Comparison of ENCODE assay signal across 28 cellular contexts in genomic region chr7:75533926-75534325, GRCh38. TPM values are rescaled to one million over a fixed set of nuclear protein-coding genes. Genes with fewer than 3 reads are reported as not detected.
"Had no signal": no experiment of that assay in that cellular context is flagged by ENCODE, and none has a peak within 500 bp of the region (broad histone marks: within the 10 kb centered on the region; RNA-seq: fewer than 3 reads in every experiment).

No MANE protein-coding gene starts in this region.

- H3K9me3 ChIP-seq: esophagus muscularis mucosa, heart left ventricle, right lobe of liver, tibial artery had no signal

- H3K4me1 Mint-ChIP-seq: activated naive CD4-positive, alpha-beta T cell treated with anti-CD3 and anti-CD28 coated beads, Interleukin-2, amount 50 U/mL, for 24 hours; activated naive CD8-positive, alpha-beta T cell treated with anti-CD3 and anti-CD28 coated beads, Interleukin-2, amount 50 U/mL, for 24 hours; natural killer cell; stimulated activated naive CD8-positive, alpha-beta T cell treated with anti-CD3 and anti-CD28 coated beads, Interleukin-15, amount 100 ng/mL, for 72 hours had no signal

- ATAC-seq: activated naive CD8-positive, alpha-beta T cell treated with anti-CD3 and anti-CD28 coated beads, Interleukin-2, amount 50 U/mL, for 24 hours; foreskin keratinocyte; heart left ventricle; natural killer cell; right lobe of liver; stimulated activated naive CD8-positive, alpha-beta T cell treated with anti-CD3 and anti-CD28 coated beads, Interleukin-15, amount 100 ng/mL, for 72 hours had no signal

- H3K36me3 ChIP-seq: neural progenitor cell had no signal

- H3K27me3 Mint-ChIP-seq: activated CD4-positive, alpha-beta memory T cell treated with anti-CD3 and anti-CD28 coated beads, Interleukin-2, amount 10 ng/mL, durations not matched to agents 7 days and 5 days; activated naive CD4-positive, alpha-beta T cell treated with anti-CD3 and anti-CD28 coated beads, Interleukin-2, amount 50 U/mL, for 24 hours; activated naive CD8-positive, alpha-beta T cell treated with anti-CD3 and anti-CD28 coated beads, Interleukin-2, amount 50 U/mL, for 24 hours; stimulated activated naive CD8-positive, alpha-beta T cell treated with anti-CD3 and anti-CD28 coated beads, Interleukin-15, amount 100 ng/mL, for 72 hours had no signal

- H3K4me3 Mint-ChIP-seq: activated CD4-positive, alpha-beta memory T cell treated with anti-CD3 and anti-CD28 coated beads, Interleukin-2, amount 10 ng/mL, durations not matched to agents 7 days and 5 days; activated CD4-positive, alpha-beta T cell treated with anti-CD3 and anti-CD28 coated beads, Interleukin-2, amount 10 ng/mL, durations not matched to agents 7 days and 5 days; activated naive CD4-positive, alpha-beta T cell treated with anti-CD3 and anti-CD28 coated beads, Interleukin-2, amount 50 U/mL, for 24 hours; activated naive CD8-positive, alpha-beta T cell treated with anti-CD3 and anti-CD28 coated beads, Interleukin-2, amount 50 U/mL, for 24 hours; natural killer cell; neural progenitor cell; stimulated activated effector memory CD8-positive, alpha-beta T cell treated with anti-CD3 and anti-CD28 coated beads, Interleukin-12 subunit alpha, Interleukin-12 subunit beta, amount 100 ng/mL, for 72 hours; stimulated activated naive CD8-positive, alpha-beta T cell treated with anti-CD3 and anti-CD28 coated beads, Interleukin-15, amount 100 ng/mL, for 72 hours; T-helper 1 cell treated with Interleukin-12 subunit alpha and Interleukin-12 subunit beta and Interleukin-4 antibody, amounts not matched to agents 30 μg/mL and 1 μg/mL, for 36 hours had no signal

- H3K4me1 ChIP-seq: esophagus muscularis mucosa, foreskin keratinocyte, neural progenitor cell, right lobe of liver, tibial artery had no signal

- H3K4me3 ChIP-seq: esophagus muscularis mucosa, heart left ventricle, lung, neural progenitor cell, right lobe of liver, tibial artery had no signal

- H3K27ac Mint-ChIP-seq: activated CD4-positive, alpha-beta T cell treated with anti-CD3 and anti-CD28 coated beads, Interleukin-2, amount 10 ng/mL, durations not matched to agents 7 days and 5 days; activated naive CD4-positive, alpha-beta T cell treated with anti-CD3 and anti-CD28 coated beads, Interleukin-2, amount 50 U/mL, for 24 hours; activated naive CD8-positive, alpha-beta T cell treated with anti-CD3 and anti-CD28 coated beads, Interleukin-2, amount 50 U/mL, for 24 hours; natural killer cell; neural progenitor cell; stimulated activated naive CD8-positive, alpha-beta T cell treated with anti-CD3 and anti-CD28 coated beads, Interleukin-15, amount 100 ng/mL, for 72 hours; T-helper 1 cell treated with Interleukin-12 subunit alpha and Interleukin-12 subunit beta and Interleukin-4 antibody, amounts not matched to agents 30 μg/mL and 1 μg/mL, for 36 hours had no signal

- H3K9me3 Mint-ChIP-seq: activated CD4-positive, alpha-beta memory T cell treated with anti-CD3 and anti-CD28 coated beads, Interleukin-2, amount 10 ng/mL, durations not matched to agents 7 days and 5 days; activated CD4-positive, alpha-beta T cell treated with anti-CD3 and anti-CD28 coated beads, Interleukin-2, amount 10 ng/mL, durations not matched to agents 7 days and 5 days; activated naive CD4-positive, alpha-beta T cell treated with anti-CD3 and anti-CD28 coated beads, Interleukin-2, amount 50 U/mL, for 24 hours; activated naive CD8-positive, alpha-beta T cell treated with anti-CD3 and anti-CD28 coated beads, Interleukin-2, amount 50 U/mL, for 24 hours; natural killer cell; neural progenitor cell; stimulated activated effector memory CD8-positive, alpha-beta T cell treated with anti-CD3 and anti-CD28 coated beads, Interleukin-12 subunit alpha, Interleukin-12 subunit beta, amount 100 ng/mL, for 72 hours; stimulated activated naive CD8-positive, alpha-beta T cell treated with anti-CD3 and anti-CD28 coated beads, Interleukin-15, amount 100 ng/mL, for 72 hours; T-helper 1 cell treated with Interleukin-12 subunit alpha and Interleukin-12 subunit beta and Interleukin-4 antibody, amounts not matched to agents 30 μg/mL and 1 μg/mL, for 36 hours had no signal

- H3K36me3 Mint-ChIP-seq: activated naive CD4-positive, alpha-beta T cell treated with anti-CD3 and anti-CD28 coated beads, Interleukin-2, amount 50 U/mL, for 24 hours; natural killer cell; stimulated activated effector memory CD8-positive, alpha-beta T cell treated with anti-CD3 and anti-CD28 coated beads, Interleukin-12 subunit alpha, Interleukin-12 subunit beta, amount 100 ng/mL, for 72 hours had no signal

- H3K27me3 ChIP-seq: esophagus muscularis mucosa, foreskin keratinocyte, heart left ventricle, neural progenitor cell, right lobe of liver, tibial artery had no signal

- DNase-seq: activated CD4-positive, alpha-beta memory T cell treated with anti-CD3 and anti-CD28 coated beads, Interleukin-2, amount 10 ng/mL, durations not matched to agents 7 days and 5 days; activated CD4-positive, alpha-beta T cell treated with anti-CD3 and anti-CD28 coated beads for 1 hour; activated CD4-positive, alpha-beta T cell treated with anti-CD3 and anti-CD28 coated beads, Interleukin-2, amount 10 ng/mL, durations not matched to agents 7 days and 5 days; activated gamma-delta T cell treated with Interleukin-2 at 50 U/mL for 16 hours; activated naive CD8-positive, alpha-beta T cell treated with anti-CD3 and anti-CD28 coated beads, Interleukin-2, amount 50 U/mL, for 24 hours; amygdala; dermis blood vessel endothelial cell; effector CD4-positive, alpha-beta T cell; heart left ventricle; natural killer cell; occipital lobe; small intestine; stimulated activated CD4-positive, alpha-beta T cell treated with anti-CD3 and anti-CD28 coated beads, Interleukin-4, amount 100 ng/mL, for 24 hours; stimulated activated naive CD8-positive, alpha-beta T cell treated with anti-CD3 and anti-CD28 coated beads, Interleukin-15, amount 100 ng/mL, for 72 hours; T-helper 9 cell; tibial artery had no signal

- H3K27ac ChIP-seq: esophagus muscularis mucosa, foreskin keratinocyte, heart left ventricle, neural progenitor cell, right lobe of liver, tibial artery had no signal

RNA-seq across cellular contexts. Expression of gene SPDYE5, which starts 41.8 kb away (rescaled TPM):
- total RNA-seq: activated CD4-positive, alpha-beta memory T cell treated with anti-CD3 and anti-CD28 coated beads, Interleukin-2, amount 10 ng/mL, durations not matched to agents 7 days and 5 days; activated CD4-positive, alpha-beta T cell treated with anti-CD3 and anti-CD28 coated beads, Interleukin-2, amount 10 ng/mL, durations not matched to agents 7 days and 5 days; chondrocyte; dermis blood vessel endothelial cell; esophagus muscularis mucosa; foreskin keratinocyte; heart left ventricle; kidney epithelial cell; mononuclear cell; occipital lobe; right lobe of liver; urinary bladder had no signal
